8 cellular contexts compared by ENCODE assay signal in the genomic region with DNA sequence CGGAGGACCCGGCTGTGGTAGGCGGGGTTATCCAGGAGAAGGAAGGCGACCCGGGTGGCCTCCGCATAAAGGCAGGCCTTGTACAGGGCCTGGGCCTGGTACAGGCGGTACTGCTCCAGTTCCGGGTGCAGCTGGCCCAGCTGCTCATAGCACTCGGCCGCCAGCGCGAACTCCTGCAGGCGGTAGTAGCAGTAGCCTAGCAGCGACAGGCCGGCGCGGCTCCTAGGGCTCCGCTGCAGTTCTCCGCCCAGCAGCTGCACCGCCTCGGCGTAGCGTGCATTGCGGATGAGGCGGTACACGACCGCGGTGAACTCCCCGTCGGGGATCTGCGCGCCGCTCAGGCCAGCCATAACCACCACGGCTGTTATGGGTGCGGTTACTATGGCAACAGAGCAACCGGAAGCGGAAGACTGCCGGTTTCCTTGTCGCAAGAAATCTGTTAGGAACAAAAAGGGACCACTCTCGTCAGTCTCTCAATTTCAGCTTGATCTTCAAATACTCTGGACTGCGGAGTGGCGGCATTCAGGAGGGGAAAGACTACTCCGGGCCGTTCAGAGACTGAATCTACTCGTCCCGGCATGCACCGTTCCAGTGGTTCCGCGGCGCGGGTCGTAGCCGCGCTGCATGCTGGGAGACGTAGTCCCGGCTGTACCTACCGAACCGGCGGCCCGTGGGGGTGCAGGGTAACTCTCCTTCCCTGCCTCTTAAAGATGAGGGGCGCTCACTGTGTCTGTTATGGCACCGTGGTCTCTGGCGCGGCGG.
DNase-seq lines count a peak whose midpoint lies in the region; ATAC-seq, FAIRE-seq and TF ChIP-seq lines count a peak whose summit lies in the region.

No MANE protein-coding gene starts in this region.

- TF ChIP-seq RAD21 in HepG2 (CRISPR knock-in tag; IDR thresholded peaks at IDR 0.05) = peak; percentile 40; the same call in 1 of the 2 replicates

- no TSS peak for BruUV-seq in HepG2 (replicated peaks; lab: Mats Ljungman, UMichigan)

- peak overlapping the region; percentile 97 for H2AFZ ChIP-seq in HepG2 (ENCODE audit: low read length)

- in situ Hi-C loops in HepG2 (cut with HindIII; ENCODE audit: extremely low pct_ligation_motif_present, low pct_unique_long_range_greater_than_20kb) = no loop called here

- peak; percentile 56 for FAIRE-seq in HepG2 (lab: Jason Lieb, UNC)

- TF ChIP-seq EP300 in HepG2 (IDR thresholded peaks at IDR 0.05; ENCODE audit: low read depth in 2 of 2, low read length in 2 of 2) (no peak), HepG2 (CRISPR knock-in tag; IDR thresholded peaks at IDR 0.05; ENCODE audit: borderline replicate concordance) (no peak)

- no peaks in the 10 kb centered on the region for H3K79me2 ChIP-seq in HepG2 (ENCODE audit: insufficient read depth, low read length)

- H3K4me2 ChIP-seq in HepG2 (ENCODE audit: low read depth, low read length) = peak overlapping the region; percentile 84

- peaks cover 15% of the 10 kb centered on the region for H3K4me1 ChIP-seq in HepG2 (ENCODE audit: insufficient read depth, low read length)

- intact Hi-C loops in HepG2 (cut with micrococcal nuclease; ENCODE audit: unreplicated experiment) = loop anchor here (1.0 kb wide), 2 partner anchors 52 to 287 kb away; no protein-coding TSS in a partner anchor

- H3K4me3 ChIP-seq in HepG2 (replicated peaks in 1 of 3; ENCODE audit: insufficient read depth in 1 of 3, low read depth in 2 of 3, low read length in 3 of 3) = peak overlapping the region; percentile 76 to 92 (median 82)

- H3K27me3 ChIP-seq in HepG2 (ENCODE audit: control insufficient read depth in 1 of 2, insufficient read depth in 2 of 2, low read length in 2 of 2) = no peaks in the 10 kb centered on the region; a peak in 1 of 5 replicates

- DNase-seq in NCI-H69 (lab: John Stamatoyannopoulos, UW) (peak; percentile 92), dermis blood vessel endothelial cell (peak; percentile 91), HepG2 (ENCODE audit: low spot score) (peak; percentile 89)
- DNase-seq in activated CD4-positive, alpha-beta T cell treated with anti-CD3 and anti-CD28 coated beads, Interleukin-2, amount 50 U/mL, for 4 hours = peak; percentile 82 to 84
- DNase-seq in stimulated activated CD4-positive, alpha-beta T cell treated with anti-CD3 and anti-CD28 coated beads, Interleukin-2, amount 100 ng/mL, for 4 hours (ENCODE audit: low read depth) = peak; percentile 83

- peak overlapping the region; percentile 97 for H3K9ac ChIP-seq in HepG2 (ENCODE audit: insufficient read depth, low read depth, low read length)

- H4K20me1 ChIP-seq in HepG2 (ENCODE audit: insufficient read depth, low read length) = no peaks in the 10 kb centered on the region

- H3K27ac ChIP-seq in C4-2B (peak overlapping the region; percentile 89), HepG2 (ENCODE audit: extremely low read length, insufficient read depth, low read length) (peak overlapping the region; percentile 93)

- peak; percentile 33 to 50; a peak in 2 of 4 replicates for TF ChIP-seq POLR2A in HepG2 (IDR thresholded peaks at IDR 0.05; ENCODE audit: insufficient read depth in 1 of 2, low read depth in 2 of 2, low read length in 2 of 2)

- no peaks in the 10 kb centered on the region for H3K36me3 ChIP-seq in HepG2 (replicated peaks in 1 of 2; ENCODE audit: control insufficient read depth in 1 of 2, insufficient read depth in 2 of 2, low read length in 2 of 2)

- ATAC-seq in GM19395 (IDR thresholded peaks at IDR 0.05; ENCODE audit: unreplicated experiment) (peak; percentile 97), HG03521 (IDR thresholded peaks at IDR 0.05; ENCODE audit: unreplicated experiment) (peak; percentile 94), HepG2 (peak; percentile 93)

- POLR2A ChIA-PET in HepG2 (lab: Yijun Ruan, JAX) = interaction anchor here (1.0 to 1.7 kb wide), 4 partner anchors 27 to 155 kb away, joined by 4 to 5 read pairs (median 4); no protein-coding TSS in a partner anchor

- CTCF ChIA-PET in HepG2 (lab: Yijun Ruan, JAX; ENCODE audit: low intra/inter-chr PET ratio, low total read pairs) = interaction anchor here (1.2 kb wide), 1 partner anchor 52 kb away, joined by 3 read pairs; no protein-coding TSS in a partner anchor

- WGBS in HepG2 (ENCODE audit: low lambda C conversion rate) = 1% methylated on average over 39 of the region's 65 CpGs

- H3K9me3 ChIP-seq in HepG2 (ENCODE audit: low read length) = no peaks in the 10 kb centered on the region

- TF ChIP-seq CTCF in C4-2B (conservative IDR thresholded peaks at IDR 0.05) = no peak
- peak; percentile 36 for TF ChIP-seq CTCF in HepG2 (CRISPR knock-in tag; IDR thresholded peaks at IDR 0.05)

TF ChIP-seq in HepG2, 621 proteins besides CTCF, POLR2A, EP300 and RAD21 (continues in another document):
- TF ChIP-seq ZNF878 (CRISPR knock-in tag; IDR thresholded peaks at IDR 0.05) (no peak), DMAP1 (CRISPR knock-in tag; IDR thresholded peaks at IDR 0.05) (peak; percentile 54; the same call in 1 of the 2 replicates), DMTF1 (CRISPR knock-in tag; IDR thresholded peaks at IDR 0.05) (no peak), KAT8 (CRISPR knock-in tag; IDR thresholded peaks at IDR 0.05) (peak; percentile 88), SKI (IDR thresholded peaks at IDR 0.05; ENCODE audit: partially characterized antibody) (peak; percentile 38), ZNF772 (CRISPR knock-in tag; IDR thresholded peaks at IDR 0.05) (peak; percentile 83; the same call in 1 of the 2 replicates), ZBTB7B (CRISPR knock-in tag; IDR thresholded peaks at IDR 0.05) (0 out of 2 replicates have a peak, but pooled peaks have one; percentile 61), ZBTB33 (CRISPR knock-in tag; IDR thresholded peaks at IDR 0.05) (no peak), ZNF710 (CRISPR knock-in tag; IDR thresholded peaks at IDR 0.05; ENCODE audit: borderline replicate concordance) (peak; percentile 60; the same call in 1 of the 2 replicates), YY1 (IDR thresholded peaks at IDR 0.05; ENCODE audit: insufficient read depth, insufficient replicate concordance, low read depth, low read length) (peak; percentile 66)
- TF ChIP-seq, protein P1, sequence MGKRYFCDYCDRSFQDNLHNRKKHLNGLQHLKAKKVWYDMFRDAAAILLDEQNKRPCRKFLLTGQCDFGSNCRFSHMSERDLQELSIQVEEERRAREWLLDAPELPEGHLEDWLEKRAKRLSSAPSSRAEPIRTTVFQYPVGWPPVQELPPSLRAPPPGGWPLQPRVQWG (CRISPR knock-in tag; IDR thresholded peaks at IDR 0.05; ENCODE audit: borderline replicate concordance, low read depth) = no peak
- TF ChIP-seq, protein P2, sequence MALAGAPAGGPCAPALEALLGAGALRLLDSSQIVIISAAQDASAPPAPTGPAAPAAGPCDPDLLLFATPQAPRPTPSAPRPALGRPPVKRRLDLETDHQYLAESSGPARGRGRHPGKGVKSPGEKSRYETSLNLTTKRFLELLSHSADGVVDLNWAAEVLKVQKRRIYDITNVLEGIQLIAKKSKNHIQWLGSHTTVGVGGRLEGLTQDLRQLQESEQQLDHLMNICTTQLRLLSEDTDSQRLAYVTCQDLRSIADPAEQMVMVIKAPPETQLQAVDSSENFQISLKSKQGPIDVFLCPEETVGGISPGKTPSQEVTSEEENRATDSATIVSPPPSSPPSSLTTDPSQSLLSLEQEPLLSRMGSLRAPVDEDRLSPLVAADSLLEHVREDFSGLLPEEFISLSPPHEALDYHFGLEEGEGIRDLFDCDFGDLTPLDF (CRISPR knock-in tag; IDR thresholded peaks at IDR 0.05) = peak; percentile 79; the same call in 1 of the 2 replicates

Comparison
In these comparisons a context has a peak if more than half of its experiments do, and no peak if none do; other contexts are left out.
1. Peak in every context shown above with its lines: DNase-seq, ATAC-seq, H3K4me3 ChIP-seq and H3K27ac ChIP-seq.